ENCODE assay signal across 8 cellular contexts in the genomic region with DNA sequence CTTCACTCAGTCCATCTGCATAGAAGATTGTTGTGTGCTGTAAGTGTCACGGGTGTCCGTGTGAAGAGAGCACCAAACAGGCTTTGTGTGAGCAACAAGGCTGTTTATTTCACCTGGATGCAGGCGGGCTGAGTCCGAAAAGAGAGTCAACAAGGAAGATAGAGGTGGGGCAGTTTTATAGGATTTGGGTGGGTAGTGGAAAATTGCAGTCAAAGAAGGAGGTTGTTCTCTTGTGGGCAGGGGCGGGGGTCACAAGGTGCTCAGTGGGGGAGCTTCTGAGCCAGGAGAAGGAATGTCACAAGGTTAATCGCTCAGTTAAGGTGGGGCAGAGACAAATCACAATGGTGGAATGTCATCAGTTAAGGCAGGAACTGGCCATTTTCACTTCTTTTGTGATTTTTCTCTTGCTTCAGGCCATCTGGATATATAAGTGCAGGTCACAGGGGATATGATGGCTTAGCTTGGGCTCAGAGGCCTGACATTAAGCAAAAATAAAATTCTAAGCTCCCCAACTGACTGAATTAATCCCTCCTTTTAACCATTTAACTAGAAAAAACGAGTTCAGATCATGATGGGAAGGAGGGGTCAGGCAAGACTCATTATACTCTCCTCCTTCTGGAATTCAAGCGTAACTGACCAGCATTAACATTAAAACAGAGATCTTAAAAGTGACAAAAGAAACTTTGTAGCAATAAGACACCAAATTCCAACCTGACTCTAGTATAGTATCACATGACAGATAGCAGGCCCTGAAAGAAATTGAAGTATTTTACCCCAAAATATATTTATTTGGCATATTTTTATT.
DNase-seq lines count a peak whose midpoint lies in the region; TF ChIP-seq lines count a peak whose summit lies in the region.
"Not testable (repeated sequence)": the region's sequence is repeated elsewhere in the genome, so short reads cannot be mapped to it uniquely, and the experiment has no call there.

No MANE protein-coding gene starts in this region.

- peaks cover 11% of the 10 kb centered on the region for H3K36me3 Mint-ChIP-seq in HFFc6 (ENCODE audit: low read depth)
- not testable (repeated sequence) for H3K36me3 Mint-ChIP-seq in brain; neural crest cell (ENCODE audit: low read depth)

- H3K9me3 Mint-ChIP-seq in HFFc6, result not testable (repeated sequence)
- H3K9me3 Mint-ChIP-seq in brain, result peaks cover 2 to 13% (median 4%) of the 10 kb centered on the region in 5 experiments
- peaks cover 20% of the 10 kb centered on the region for H3K9me3 Mint-ChIP-seq in neural crest cell

- not testable (repeated sequence) for TF ChIP-seq CTCF in HFFc6 (IDR thresholded peaks at IDR 0.05); brain (conservative IDR thresholded peaks at IDR 0.05); hepatocyte (IDR thresholded peaks at IDR 0.05; ENCODE audit: poor library complexity); neural crest cell (conservative IDR thresholded peaks at IDR 0.05)

- not testable (repeated sequence) for H3K9me3 ChIP-seq in hepatocyte (ENCODE audit: low read depth); skeletal muscle satellite cell (replicated peaks; ENCODE audit: low read length)

- not testable (repeated sequence) for H3K27me3 ChIP-seq in hepatocyte; skeletal muscle satellite cell (ENCODE audit: control insufficient read depth, insufficient read depth, low read length)

- H3K27ac ChIP-seq in hepatocyte, result peak overlapping the region; percentile 54

- WGBS in hepatocyte (ENCODE audit: low lambda C conversion rate, missing lambda C conversion rate), result 54% methylated on average over 8 of the region's 8 CpGs

- not testable (repeated sequence) for H3K27me3 Mint-ChIP-seq in HFFc6 (ENCODE audit: insufficient read depth); brain; neural crest cell (ENCODE audit: low read depth)

- H3K9me2 ChIP-seq in hepatocyte (replicated peaks; ENCODE audit: insufficient read depth), result not testable (repeated sequence)

- H3K4me3 Mint-ChIP-seq in HFFc6, result peak overlapping the region; percentile 44; the same call in 1 of the 2 replicates
- H3K4me3 Mint-ChIP-seq in brain, neural crest cell: not testable (repeated sequence)

- peak overlapping the region; percentile 1 for H3K9ac ChIP-seq in skeletal muscle satellite cell (ENCODE audit: low read depth, low read length)

- H3K36me3 ChIP-seq in hepatocyte (replicated peaks; ENCODE audit: insufficient read depth, low read depth); skeletal muscle satellite cell (ENCODE audit: insufficient read depth, low read length): not testable (repeated sequence)

- H3K4me3 ChIP-seq in hepatocyte; skeletal muscle satellite cell (ENCODE audit: low read length): not testable (repeated sequence)

- peak overlapping the region; percentile 78 for H3K27ac Mint-ChIP-seq in HFFc6
- peak overlapping the region in 3 of 5 experiments; percentile 0 to 81 (median 22) for H3K27ac Mint-ChIP-seq in brain
- peak overlapping the region; percentile 93 for H3K27ac Mint-ChIP-seq in neural crest cell (ENCODE audit: unreplicated experiment)

- not testable (repeated sequence) for H3K4me2 ChIP-seq in hepatocyte; skeletal muscle satellite cell (ENCODE audit: low read length)

- not testable (repeated sequence) for H3K4me1 ChIP-seq in hepatocyte (ENCODE audit: insufficient read depth); skeletal muscle satellite cell (ENCODE audit: control insufficient read depth, insufficient read depth, low read length)

- H4K20me1 ChIP-seq in hepatocyte (ENCODE audit: insufficient read depth, poor library complexity, severe bottlenecking), result not testable (repeated sequence)

- not testable (repeated sequence) for H3K79me2 ChIP-seq in hepatocyte

- not testable (repeated sequence) for H2AFZ ChIP-seq in hepatocyte

- H3K4me1 Mint-ChIP-seq in HFFc6 (ENCODE audit: low read depth), result peaks cover 18% of the 10 kb centered on the region
- H3K4me1 Mint-ChIP-seq in brain, result peaks cover 16% of the 10 kb centered on the region
- not testable (repeated sequence) for H3K4me1 Mint-ChIP-seq in neural crest cell

- peak; percentile 70 for DNase-seq in ELF-1 (ENCODE audit: low read depth, low spot score)
- not testable (repeated sequence) for DNase-seq in HFFc6; hepatocyte (ENCODE audit: low spot score); neural crest cell (ENCODE audit: low read depth, low spot score)
- DNase-seq in M059J (ENCODE audit: low read depth), result peak; percentile 38
- peak; percentile 2 for DNase-seq in left kidney (ENCODE audit: low read depth, low spot score)

Comparison
In these comparisons a context has a peak if more than half of its experiments do, and no peak if none do; other contexts are left out.
1. H3K27ac Mint-ChIP-seq: peak in every context shown above with its lines; median percentile 93 in neural crest cell; 78 in HFFc6; 22 in brain.